ENCODE assay signal across 11 cellular contexts in the genomic region with DNA sequence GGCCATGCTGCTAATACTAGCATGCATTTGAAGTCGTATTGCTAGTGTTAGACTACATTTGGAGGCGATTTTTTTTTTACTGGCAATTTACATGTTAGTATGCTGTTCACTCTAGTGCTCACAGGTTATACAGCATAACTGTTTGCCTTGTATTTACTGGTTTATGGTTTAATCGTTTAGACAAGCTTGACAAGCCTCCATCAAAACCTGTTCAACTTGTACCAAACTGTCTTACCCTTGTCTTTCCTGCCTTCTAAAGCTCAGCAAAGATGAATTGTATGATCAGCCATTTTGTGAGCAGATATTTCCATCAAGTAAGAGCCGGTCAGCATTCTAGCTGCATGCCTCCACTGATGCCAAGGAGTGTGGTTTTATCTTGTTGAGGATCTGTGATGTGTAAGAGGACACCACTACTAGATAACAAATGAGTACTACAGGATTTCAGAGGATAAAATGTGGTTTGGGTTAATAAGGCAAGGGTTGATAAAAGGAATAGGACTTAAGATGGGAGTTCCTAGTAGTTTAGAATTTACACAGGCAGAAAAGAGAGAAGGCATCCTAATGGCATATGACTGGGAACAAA.
DNase-seq lines count a peak whose midpoint lies in the region; ATAC-seq and TF ChIP-seq lines count a peak whose summit lies in the region.
"Had no signal": no experiment of that assay in that cellular context is flagged by ENCODE, and none has a peak within 500 bp of the region (broad histone marks: within the 10 kb centered on the region; RNA-seq: fewer than 3 reads in every experiment).

No MANE protein-coding gene starts in this region.

- peaks cover 18% of the 10 kb centered on the region for H3K4me1 Mint-ChIP-seq in stimulated activated naive CD8-positive, alpha-beta T cell treated with anti-CD3 and anti-CD28 coated beads, Interleukin-15, amount 100 ng/mL, for 72 hours

- no peaks in the 10 kb centered on the region for H3K27me3 Mint-ChIP-seq in stimulated activated naive CD8-positive, alpha-beta T cell treated with anti-CD3 and anti-CD28 coated beads, Interleukin-15, amount 100 ng/mL, for 72 hours

- H3K9me3 ChIP-seq in ascending aorta (no peaks in the 10 kb centered on the region), mesodermal cell (ENCODE audit: control insufficient read depth, low read length) (no peaks in the 10 kb centered on the region)
- H3K9me3 ChIP-seq: Peyer's patch had no signal

- TF ChIP-seq CTCF in ascending aorta (IDR thresholded peaks at IDR 0.05): no peak

- intact Hi-C loops in ascending aorta (cut with DNase I): no loop called here

- H3K27ac ChIP-seq in ascending aorta: peak overlapping the region; percentile 34 to 53
- H3K27ac ChIP-seq in mesodermal cell (ENCODE audit: low read depth, low read length, severe bottlenecking): peak overlapping the region; percentile 6
- H3K27ac ChIP-seq: BLaER1 had no signal

- H3K9me3 Mint-ChIP-seq in stimulated activated naive CD8-positive, alpha-beta T cell treated with anti-CD3 and anti-CD28 coated beads, Interleukin-15, amount 100 ng/mL, for 72 hours: no peaks in the 10 kb centered on the region

- 91 to 100% methylated on average over 1 to 4 of the region's 4 CpGs for WGBS in mesodermal cell (ENCODE audit: insufficient coverage in 2 of 2), 2 experiments

- no peak overlapping the region for H3K27ac Mint-ChIP-seq in stimulated activated naive CD8-positive, alpha-beta T cell treated with anti-CD3 and anti-CD28 coated beads, Interleukin-15, amount 100 ng/mL, for 72 hours

- peak; percentile 21 for ATAC-seq in stimulated activated naive CD8-positive, alpha-beta T cell treated with anti-CD3 and anti-CD28 coated beads, Interleukin-15, Interleukin-2, amounts not matched to agents 100 U/mL and 50 U/mL, for 24 hours
- ATAC-seq in stimulated activated naive CD8-positive, alpha-beta T cell treated with anti-CD3 and anti-CD28 coated beads, Interleukin-15, amount 100 ng/mL, for 72 hours: no peak
- ATAC-seq in HG02885 (IDR thresholded peaks at IDR 0.05; ENCODE audit: poor library complexity, unreplicated experiment): no peak

- H3K4me3 ChIP-seq in ascending aorta: no peak overlapping the region
- H3K4me3 ChIP-seq in mesodermal cell (ENCODE audit: extremely low read depth, insufficient read depth, low read length, poor library complexity, severe bottlenecking): no peak overlapping the region
- H3K4me3 ChIP-seq: BLaER1, Peyer's patch had no signal

- peak overlapping the region in 1 of 2 donors; percentile 19 for H3K4me3 Mint-ChIP-seq in stimulated activated naive CD8-positive, alpha-beta T cell treated with anti-CD3 and anti-CD28 coated beads, Interleukin-15, amount 100 ng/mL, for 72 hours

- H3K4me1 ChIP-seq in ascending aorta (peaks cover 14 to 28% of the 10 kb centered on the region in 2 donors), mesodermal cell (ENCODE audit: control insufficient read depth, insufficient read depth, low read length, poor library complexity, severe bottlenecking) (peaks cover 18% of the 10 kb centered on the region)

- no peaks in the 10 kb centered on the region for H3K27me3 ChIP-seq in ascending aorta
- H3K27me3 ChIP-seq: BLaER1, Peyer's patch had no signal

- peaks cover 15 to 20% of the 10 kb centered on the region in 2 donors for H3K36me3 ChIP-seq in ascending aorta
- H3K36me3 ChIP-seq in mesodermal cell (ENCODE audit: control insufficient read depth, insufficient read depth, low read length): peaks cover 72% of the 10 kb centered on the region

- DNase-seq in stimulated activated naive CD8-positive, alpha-beta T cell treated with anti-CD3 and anti-CD28 coated beads, Interleukin-15, Interleukin-2, amounts not matched to agents 100 U/mL and 50 U/mL, for 24 hours: no peak
- DNase-seq in stimulated activated naive CD8-positive, alpha-beta T cell treated with anti-CD3 and anti-CD28 coated beads, Interleukin-15, amount 100 ng/mL, for 72 hours: no peak
- no peak for DNase-seq in ascending aorta (ENCODE audit: low spot score in 2 of 2)
- DNase-seq in activated effector memory CD4-positive, alpha-beta T cell treated with Interleukin-2 at 50 U/mL for 16 hours: no peak
- DNase-seq in OCI-M2 (lab: John Stamatoyannopoulos, UW; ENCODE audit: unreplicated experiment): no peak
- no peak for DNase-seq in NCI-H2227 treated with DMSO at 0.1 percent for 48 hours (lab: John Stamatoyannopoulos, UW)
- DNase-seq: NCI-H1694, Peyer's patch had no signal
